In the genomic region with DNA sequence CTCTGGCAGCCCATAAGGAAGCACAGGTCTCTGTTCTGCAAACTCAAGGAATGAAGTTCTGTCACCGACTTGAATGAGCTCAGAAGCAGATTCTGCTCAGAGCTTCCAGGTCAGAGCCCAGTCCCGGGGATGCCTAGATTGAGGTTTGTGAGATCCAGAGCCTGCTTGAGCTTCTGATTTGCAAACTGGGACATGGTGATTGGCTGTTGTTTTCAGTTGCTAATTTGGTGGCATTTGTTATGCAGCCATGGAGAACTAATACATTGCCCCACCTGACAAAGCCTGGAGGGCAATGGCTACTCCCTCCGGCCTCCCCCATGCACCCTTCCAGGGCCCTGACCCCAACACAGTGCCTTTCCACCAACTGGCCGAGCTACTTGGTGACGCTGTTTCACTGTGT, we compare ENCODE assay signal across 1 cellular context.
TF ChIP-seq lines count a peak whose summit lies in the region.

No MANE protein-coding gene starts in this region.

TF ChIP-seq in WTC11, 78 proteins besides CTCF, POLR2A, EP300 and RAD21 (continued from another document):
- TF ChIP-seq, protein P1, sequence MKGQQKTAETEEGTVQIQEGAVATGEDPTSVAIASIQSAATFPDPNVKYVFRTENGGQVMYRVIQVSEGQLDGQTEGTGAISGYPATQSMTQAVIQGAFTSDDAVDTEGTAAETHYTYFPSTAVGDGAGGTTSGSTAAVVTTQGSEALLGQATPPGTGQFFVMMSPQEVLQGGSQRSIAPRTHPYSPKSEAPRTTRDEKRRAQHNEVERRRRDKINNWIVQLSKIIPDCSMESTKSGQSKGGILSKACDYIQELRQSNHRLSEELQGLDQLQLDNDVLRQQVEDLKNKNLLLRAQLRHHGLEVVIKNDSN (CRISPR knock-in tag; IDR thresholded peaks at IDR 0.05), result peak; percentile 44; the same call in 1 of the 2 replicates
- TF ChIP-seq EMX1 (CRISPR knock-in tag; IDR thresholded peaks at IDR 0.05), result peak; percentile 67; the same call in 1 of the 2 replicates
- TF ChIP-seq, protein P2, sequence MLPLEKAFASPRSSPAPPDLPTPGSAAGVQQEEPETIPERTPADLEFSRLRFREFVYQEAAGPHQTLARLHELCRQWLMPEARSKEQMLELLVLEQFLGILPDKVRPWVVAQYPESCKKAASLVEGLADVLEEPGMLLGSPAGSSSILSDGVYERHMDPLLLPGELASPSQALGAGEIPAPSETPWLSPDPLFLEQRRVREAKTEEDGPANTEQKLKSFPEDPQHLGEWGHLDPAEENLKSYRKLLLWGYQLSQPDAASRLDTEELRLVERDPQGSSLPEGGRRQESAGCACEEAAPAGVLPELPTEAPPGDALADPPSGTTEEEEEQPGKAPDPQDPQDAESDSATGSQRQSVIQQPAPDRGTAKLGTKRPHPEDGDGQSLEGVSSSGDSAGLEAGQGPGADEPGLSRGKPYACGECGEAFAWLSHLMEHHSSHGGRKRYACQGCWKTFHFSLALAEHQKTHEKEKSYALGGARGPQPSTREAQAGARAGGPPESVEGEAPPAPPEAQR (CRISPR knock-in tag; IDR thresholded peaks at IDR 0.05), result no peak
- TF ChIP-seq CREM (CRISPR knock-in tag; IDR thresholded peaks at IDR 0.05), result no peak
- TF ChIP-seq NR3C1 (CRISPR knock-in tag; conservative IDR thresholded peaks at IDR 0.05; ENCODE audit: low read depth), result no peak
- no peak for TF ChIP-seq ZBTB21 (CRISPR knock-in tag; IDR thresholded peaks at IDR 0.05; ENCODE audit: borderline replicate concordance)
- TF ChIP-seq, protein P3, sequence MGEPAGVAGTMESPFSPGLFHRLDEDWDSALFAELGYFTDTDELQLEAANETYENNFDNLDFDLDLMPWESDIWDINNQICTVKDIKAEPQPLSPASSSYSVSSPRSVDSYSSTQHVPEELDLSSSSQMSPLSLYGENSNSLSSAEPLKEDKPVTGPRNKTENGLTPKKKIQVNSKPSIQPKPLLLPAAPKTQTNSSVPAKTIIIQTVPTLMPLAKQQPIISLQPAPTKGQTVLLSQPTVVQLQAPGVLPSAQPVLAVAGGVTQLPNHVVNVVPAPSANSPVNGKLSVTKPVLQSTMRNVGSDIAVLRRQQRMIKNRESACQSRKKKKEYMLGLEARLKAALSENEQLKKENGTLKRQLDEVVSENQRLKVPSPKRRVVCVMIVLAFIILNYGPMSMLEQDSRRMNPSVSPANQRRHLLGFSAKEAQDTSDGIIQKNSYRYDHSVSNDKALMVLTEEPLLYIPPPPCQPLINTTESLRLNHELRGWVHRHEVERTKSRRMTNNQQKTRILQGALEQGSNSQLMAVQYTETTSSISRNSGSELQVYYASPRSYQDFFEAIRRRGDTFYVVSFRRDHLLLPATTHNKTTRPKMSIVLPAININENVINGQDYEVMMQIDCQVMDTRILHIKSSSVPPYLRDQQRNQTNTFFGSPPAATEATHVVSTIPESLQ (CRISPR knock-in tag; IDR thresholded peaks at IDR 0.05), result no peak
- no peak for TF ChIP-seq RELA (CRISPR knock-in tag; IDR thresholded peaks at IDR 0.05; ENCODE audit: borderline replicate concordance)
- TF ChIP-seq, protein P4, sequence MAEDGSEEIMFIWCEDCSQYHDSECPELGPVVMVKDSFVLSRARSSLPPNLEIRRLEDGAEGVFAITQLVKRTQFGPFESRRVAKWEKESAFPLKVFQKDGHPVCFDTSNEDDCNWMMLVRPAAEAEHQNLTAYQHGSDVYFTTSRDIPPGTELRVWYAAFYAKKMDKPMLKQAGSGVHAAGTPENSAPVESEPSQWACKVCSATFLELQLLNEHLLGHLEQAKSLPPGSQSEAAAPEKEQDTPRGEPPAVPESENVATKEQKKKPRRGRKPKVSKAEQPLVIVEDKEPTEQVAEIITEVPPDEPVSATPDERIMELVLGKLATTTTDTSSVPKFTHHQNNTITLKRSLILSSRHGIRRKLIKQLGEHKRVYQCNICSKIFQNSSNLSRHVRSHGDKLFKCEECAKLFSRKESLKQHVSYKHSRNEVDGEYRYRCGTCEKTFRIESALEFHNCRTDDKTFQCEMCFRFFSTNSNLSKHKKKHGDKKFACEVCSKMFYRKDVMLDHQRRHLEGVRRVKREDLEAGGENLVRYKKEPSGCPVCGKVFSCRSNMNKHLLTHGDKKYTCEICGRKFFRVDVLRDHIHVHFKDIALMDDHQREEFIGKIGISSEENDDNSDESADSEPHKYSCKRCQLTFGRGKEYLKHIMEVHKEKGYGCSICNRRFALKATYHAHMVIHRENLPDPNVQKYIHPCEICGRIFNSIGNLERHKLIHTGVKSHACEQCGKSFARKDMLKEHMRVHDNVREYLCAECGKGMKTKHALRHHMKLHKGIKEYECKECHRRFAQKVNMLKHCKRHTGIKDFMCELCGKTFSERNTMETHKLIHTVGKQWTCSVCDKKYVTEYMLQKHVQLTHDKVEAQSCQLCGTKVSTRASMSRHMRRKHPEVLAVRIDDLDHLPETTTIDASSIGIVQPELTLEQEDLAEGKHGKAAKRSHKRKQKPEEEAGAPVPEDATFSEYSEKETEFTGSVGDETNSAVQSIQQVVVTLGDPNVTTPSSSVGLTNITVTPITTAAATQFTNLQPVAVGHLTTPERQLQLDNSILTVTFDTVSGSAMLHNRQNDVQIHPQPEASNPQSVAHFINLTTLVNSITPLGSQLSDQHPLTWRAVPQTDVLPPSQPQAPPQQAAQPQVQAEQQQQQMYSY (CRISPR knock-in tag; IDR thresholded peaks at IDR 0.05), result no peak
- TF ChIP-seq JAZF1 (CRISPR knock-in tag; IDR thresholded peaks at IDR 0.05), result no peak
- TF ChIP-seq NFYB (CRISPR knock-in tag; conservative IDR thresholded peaks at IDR 0.05; ENCODE audit: low read depth), result no peak
- TF ChIP-seq, protein P5, sequence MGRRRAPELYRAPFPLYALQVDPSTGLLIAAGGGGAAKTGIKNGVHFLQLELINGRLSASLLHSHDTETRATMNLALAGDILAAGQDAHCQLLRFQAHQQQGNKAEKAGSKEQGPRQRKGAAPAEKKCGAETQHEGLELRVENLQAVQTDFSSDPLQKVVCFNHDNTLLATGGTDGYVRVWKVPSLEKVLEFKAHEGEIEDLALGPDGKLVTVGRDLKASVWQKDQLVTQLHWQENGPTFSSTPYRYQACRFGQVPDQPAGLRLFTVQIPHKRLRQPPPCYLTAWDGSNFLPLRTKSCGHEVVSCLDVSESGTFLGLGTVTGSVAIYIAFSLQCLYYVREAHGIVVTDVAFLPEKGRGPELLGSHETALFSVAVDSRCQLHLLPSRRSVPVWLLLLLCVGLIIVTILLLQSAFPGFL (CRISPR knock-in tag; IDR thresholded peaks at IDR 0.05; ENCODE audit: borderline replicate concordance), result no peak
- TF ChIP-seq ZNF121 (CRISPR knock-in tag; IDR thresholded peaks at IDR 0.05), result no peak
- TF ChIP-seq, protein P6, sequence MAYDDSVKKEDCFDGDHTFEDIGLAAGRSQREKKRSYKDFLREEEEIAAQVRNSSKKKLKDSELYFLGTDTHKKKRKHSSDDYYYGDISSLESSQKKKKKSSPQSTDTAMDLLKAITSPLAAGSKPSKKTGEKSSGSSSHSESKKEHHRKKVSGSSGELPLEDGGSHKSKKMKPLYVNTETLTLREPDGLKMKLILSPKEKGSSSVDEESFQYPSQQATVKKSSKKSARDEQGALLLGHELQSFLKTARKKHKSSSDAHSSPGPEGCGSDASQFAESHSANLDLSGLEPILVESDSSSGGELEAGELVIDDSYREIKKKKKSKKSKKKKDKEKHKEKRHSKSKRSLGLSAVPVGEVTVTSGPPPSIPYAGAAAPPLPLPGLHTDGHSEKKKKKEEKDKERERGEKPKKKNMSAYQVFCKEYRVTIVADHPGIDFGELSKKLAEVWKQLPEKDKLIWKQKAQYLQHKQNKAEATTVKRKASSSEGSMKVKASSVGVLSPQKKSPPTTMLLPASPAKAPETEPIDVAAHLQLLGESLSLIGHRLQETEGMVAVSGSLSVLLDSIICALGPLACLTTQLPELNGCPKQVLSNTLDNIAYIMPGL (CRISPR knock-in tag; IDR thresholded peaks at IDR 0.05), result no peak
- no peak for TF ChIP-seq OVOL2 (CRISPR knock-in tag; IDR thresholded peaks at IDR 0.05; ENCODE audit: borderline replicate concordance)
- TF ChIP-seq NFE2L1 (CRISPR knock-in tag; IDR thresholded peaks at IDR 0.05), result no peak
- no peak for TF ChIP-seq ATF1 (CRISPR knock-in tag; IDR thresholded peaks at IDR 0.05)
